ENCODE assay signal across 8 cellular contexts in the genomic region with DNA sequence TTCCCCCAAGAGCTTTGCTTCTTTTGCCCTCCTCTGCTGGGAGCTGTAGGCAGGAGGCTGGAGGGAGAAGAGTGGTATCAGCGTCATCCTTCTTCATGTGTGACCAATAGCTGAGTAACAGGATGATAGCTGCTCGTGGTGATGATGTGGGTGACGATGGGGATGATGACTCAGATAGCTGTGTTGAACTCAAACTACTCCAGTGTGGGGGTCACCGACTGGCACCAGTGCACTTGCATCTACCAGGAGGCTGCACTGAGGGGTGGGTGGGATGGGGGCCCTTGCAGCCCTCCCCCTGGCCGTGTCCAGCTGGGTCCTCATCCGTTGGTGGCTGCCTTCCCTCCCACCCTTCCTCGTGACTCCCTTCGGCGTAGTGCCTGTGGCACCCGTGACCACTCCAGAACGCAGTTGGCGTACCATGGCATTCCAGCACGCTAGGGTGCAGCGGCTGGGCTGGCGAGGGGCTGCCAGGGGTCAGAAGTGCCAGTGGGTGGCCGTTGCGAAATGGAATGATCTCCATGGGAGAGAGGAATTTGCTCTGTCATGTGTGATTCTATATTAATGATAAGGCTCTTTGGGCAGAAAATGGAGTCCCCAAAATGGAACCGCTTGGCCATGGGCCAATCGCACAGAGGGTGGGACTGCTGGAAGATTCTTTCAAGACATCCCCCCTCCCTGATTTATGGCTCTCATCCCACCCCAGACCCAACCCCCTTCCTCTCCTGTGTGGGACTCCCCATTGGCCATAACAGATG. TPM values are rescaled to one million over a fixed set of nuclear protein-coding genes. Genes with fewer than 3 reads are reported as not detected.
DNase-seq lines count a peak whose midpoint lies in the region; ATAC-seq, FAIRE-seq and TF ChIP-seq lines count a peak whose summit lies in the region.

No MANE protein-coding gene starts in this region.

- intact Hi-C loops in endothelial cell of umbilical vein (cut with micrococcal nuclease), result no loop called here

- H3K9ac ChIP-seq in endothelial cell of umbilical vein (replicated peaks; ENCODE audit: extremely low read depth, insufficient read depth, low read length), result no peak overlapping the region

- H3K4me3 ChIP-seq in endothelial cell of umbilical vein (replicated peaks in 1 of 3; ENCODE audit: insufficient read depth in 1 of 3, low read depth in 1 of 3, low read length in 3 of 3), result no peak overlapping the region

- no peaks in the 10 kb centered on the region for H4K20me1 ChIP-seq in endothelial cell of umbilical vein (replicated peaks; ENCODE audit: control insufficient read depth, extremely low read depth, insufficient read depth, low read length)

- TF ChIP-seq POLR2A in endothelial cell of umbilical vein (IDR thresholded peaks at IDR 0.05; ENCODE audit: low read depth, low read length), result no peak

- H3K9me3 ChIP-seq in endothelial cell of umbilical vein (replicated peaks; ENCODE audit: control insufficient read depth, insufficient read depth, low read length), result no peaks in the 10 kb centered on the region

- BruUV-seq in endothelial cell of umbilical vein (replicated peaks; lab: Mats Ljungman, UMichigan), result no TSS peak

- no peaks in the 10 kb centered on the region for H3K9me1 ChIP-seq in endothelial cell of umbilical vein (replicated peaks; ENCODE audit: control insufficient read depth, extremely low read depth, insufficient read depth, low read length)

- H3K4me2 ChIP-seq in endothelial cell of umbilical vein (ENCODE audit: insufficient read depth, low read length), result no peak overlapping the region

- H2AFZ ChIP-seq in endothelial cell of umbilical vein (ENCODE audit: low read depth, low read length), result no peak overlapping the region

- DNase-seq in EL (peak; percentile 93), RCC 7860 (ENCODE audit: low spot score) (peak; percentile 98), endothelial cell of umbilical vein (ENCODE audit: low read depth, low spot score) (peak; percentile 13), NCI-H2227 (lab: John Stamatoyannopoulos, UW; ENCODE audit: unreplicated experiment) (no peak), NCI-H510A (lab: John Stamatoyannopoulos, UW) (no peak)
- DNase-seq in stimulated activated CD4-positive, alpha-beta T cell treated with anti-CD3 and anti-CD28 coated beads, Interleukin-12 subunit alpha, Interleukin-12 subunit beta, amount 100 ng/mL, for 48 hours (ENCODE audit: low read depth in 2 of 3, low spot score in 1 of 3), result peak; percentile 23 to 40 (median 36)

- TF ChIP-seq CTCF in endothelial cell of umbilical vein (IDR thresholded peaks at IDR 0.05; ENCODE audit: extremely low read depth in 1 of 2, insufficient read depth in 1 of 2, low read depth in 1 of 2, low read length in 2 of 2), result no peak

- FAIRE-seq in RCC 7860 (lab: Jason Lieb, UNC) (peak; percentile 88), endothelial cell of umbilical vein (lab: Jason Lieb, UNC) (no peak)

- H3K79me2 ChIP-seq in endothelial cell of umbilical vein (ENCODE audit: control insufficient read depth, insufficient read depth, low read length), result no peaks in the 10 kb centered on the region

- no peaks in the 10 kb centered on the region for H3K36me3 ChIP-seq in endothelial cell of umbilical vein (ENCODE audit: control insufficient read depth in 2 of 2, extremely low read depth in 1 of 2, insufficient read depth in 2 of 2, low read length in 2 of 2)

- CTCF ChIA-PET in endothelial cell of umbilical vein (lab: Charles Lee), result interaction anchor here (2.1 kb wide), 1 partner anchor 31 kb away, joined by 7 read pairs; no protein-coding TSS in a partner anchor

- H3K27me3 ChIP-seq in endothelial cell of umbilical vein (ENCODE audit: control insufficient read depth in 2 of 2, insufficient read depth in 2 of 2, low read length in 2 of 2), result peaks cover 5 to 13% of the 10 kb centered on the region in 2 experiments

- ATAC-seq in GM21737 (IDR thresholded peaks at IDR 0.05; ENCODE audit: unreplicated experiment) (no peak), GM21515 (IDR thresholded peaks at IDR 0.05; ENCODE audit: unreplicated experiment) (no peak)

- H3K27ac ChIP-seq in endothelial cell of umbilical vein (ENCODE audit: insufficient read depth, low read depth, low read length), result no peak overlapping the region

- H3K4me1 ChIP-seq in endothelial cell of umbilical vein (ENCODE audit: control insufficient read depth, extremely low read depth, insufficient read depth, low read length), result no peaks in the 10 kb centered on the region

- dilution Hi-C loops in endothelial cell of umbilical vein (cut with MboI; ENCODE audit: extremely low pct_ligation_motif_present, low sequenced_read_pairs), result no loop called here

- POLR2A ChIA-PET in endothelial cell of umbilical vein (lab: Charles Lee), result no interaction called here

TF ChIP-seq in endothelial cell of umbilical vein, 7 proteins besides CTCF, POLR2A, EP300 and RAD21:
- peak; percentile 35 for TF ChIP-seq FOS (IDR thresholded peaks at IDR 0.05; ENCODE audit: borderline replicate concordance, insufficient read depth, low read length)
- TF ChIP-seq JUN (IDR thresholded peaks at IDR 0.05; ENCODE audit: borderline replicate concordance, insufficient read depth, insufficient read length, low read depth), result peak; percentile 24
- TF ChIP-seq MYC (IDR thresholded peaks at IDR 0.05; ENCODE audit: low read depth, low read length), result no peak

RNA-seq across cellular contexts. Expression of gene IGFN1, which starts 1.3 kb away (rescaled TPM):
- not detected in 2 replicates for total RNA-seq in endothelial cell of umbilical vein
- not detected in 2 replicates for polyA plus RNA-seq in endothelial cell of umbilical vein
- not detected in 2 replicates for polyA plus RNA-seq in endothelial cell of umbilical vein (2011; cell fraction: cytosol; rRNA removed)
- not detected in 2 replicates for polyA plus RNA-seq in endothelial cell of umbilical vein (2011; cell fraction: nucleus; rRNA removed)
- polyA plus RNA-seq in endothelial cell of umbilical vein (2012), result not detected in 2 replicates
- polyA minus RNA-seq in endothelial cell of umbilical vein, result not detected in 2 replicates
- polyA minus RNA-seq in endothelial cell of umbilical vein (2011; cell fraction: cytosol; rRNA and poly(A)+ RNA removed), result not detected
- not detected in 2 replicates for polyA minus RNA-seq in endothelial cell of umbilical vein (2011; cell fraction: nucleus; rRNA and poly(A)+ RNA removed)

RNA-seq across cellular contexts. Expression of gene TMEM9, which starts 37.6 kb away (rescaled TPM):
- 39.3 and 44.6 TPM in 2 replicates for total RNA-seq in endothelial cell of umbilical vein
- polyA plus RNA-seq in endothelial cell of umbilical vein, result 96.1 and 103 TPM in 2 replicates
- 76.9 and 83.8 TPM in 2 replicates for polyA plus RNA-seq in endothelial cell of umbilical vein (2011; cell fraction: cytosol; rRNA removed)
- polyA plus RNA-seq in endothelial cell of umbilical vein (2011; cell fraction: nucleus; rRNA removed), result 54.7 and 61.3 TPM in 2 replicates
- polyA plus RNA-seq in endothelial cell of umbilical vein (2012), result 43.7 and 52.4 TPM in 2 replicates
- 97.0 and 123 TPM in 2 replicates for polyA minus RNA-seq in endothelial cell of umbilical vein
- polyA minus RNA-seq in endothelial cell of umbilical vein (2011; cell fraction: cytosol; rRNA and poly(A)+ RNA removed), result 28.2 TPM
- 11.3 and 16.9 TPM in 2 replicates for polyA minus RNA-seq in endothelial cell of umbilical vein (2011; cell fraction: nucleus; rRNA and poly(A)+ RNA removed)

Comparison
In these comparisons a context has a peak if more than half of its experiments do, and no peak if none do; other contexts are left out.
1. DNase-seq: peak in EL (single experiment), RCC 7860 (single experiment), endothelial cell of umbilical vein (single experiment) and stimulated activated CD4-positive, alpha-beta T cell treated with anti-CD3 and anti-CD28 coated beads, Interleukin-12 subunit alpha, Interleukin-12 subunit beta, amount 100 ng/mL, for 48 hours (3 of 3); none in NCI-H2227 (single experiment) and NCI-H510A (single experiment).